Comparison of ENCODE assay signal across 9 cellular contexts in the genomic region with DNA sequence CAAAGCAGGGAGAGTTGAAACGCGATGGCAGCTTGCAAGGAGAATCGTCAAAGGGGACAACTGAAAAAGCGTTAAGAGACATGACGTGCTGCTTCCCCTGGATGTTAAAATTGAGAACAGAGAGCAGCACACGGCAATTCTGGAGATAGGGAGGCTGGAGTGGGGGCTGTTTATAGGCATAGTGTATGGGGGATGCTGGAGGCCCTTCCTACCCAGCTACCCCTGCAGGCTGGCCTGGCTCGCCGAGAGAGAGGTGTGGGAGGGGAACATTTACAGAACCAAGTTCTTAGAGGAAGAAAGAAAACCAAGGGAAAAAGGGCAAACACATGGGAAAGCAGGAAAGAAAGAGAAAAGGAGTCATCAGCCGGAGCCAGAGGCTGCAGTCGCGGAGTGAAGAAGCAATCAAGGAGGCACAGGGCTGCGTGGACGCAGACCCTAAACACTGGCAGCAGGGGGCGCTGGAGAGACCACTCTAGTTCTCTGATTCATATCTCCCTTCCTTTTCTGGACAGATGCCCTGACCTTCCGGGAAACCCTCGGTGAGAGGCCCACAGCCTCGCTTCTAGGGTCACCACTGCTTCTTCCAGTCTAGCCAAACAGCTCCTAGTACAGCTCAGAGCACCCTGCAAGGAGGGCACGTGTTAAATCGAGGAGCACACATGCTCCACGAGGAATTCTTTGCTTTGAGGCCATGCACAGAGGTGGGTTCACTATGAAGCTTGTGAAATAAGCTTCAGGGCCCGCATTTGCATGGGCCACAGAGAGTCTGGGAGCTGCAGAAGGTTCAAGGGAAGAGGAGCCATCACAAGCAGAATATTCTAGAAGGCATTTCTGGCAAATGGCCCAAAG. TPM values are rescaled to one million over a fixed set of nuclear protein-coding genes. Genes with fewer than 3 reads are reported as not detected.
DNase-seq lines count a peak whose midpoint lies in the region; ATAC-seq, FAIRE-seq and TF ChIP-seq lines count a peak whose summit lies in the region.
"Had no signal": no experiment of that assay in that cellular context is flagged by ENCODE, and none has a peak within 500 bp of the region (broad histone marks: within the 10 kb centered on the region; RNA-seq: fewer than 3 reads in every experiment).

No MANE protein-coding gene starts in this region.

- H3K36me3 ChIP-seq in BE2C (no peaks in the 10 kb centered on the region), GM12878 (ENCODE audit: control insufficient read depth in 2 of 2, insufficient read depth in 2 of 2, low read length in 1 of 2) (no peaks in the 10 kb centered on the region), liver (ENCODE audit: control insufficient read depth in 4 of 4, insufficient read depth in 3 of 4, low read depth in 1 of 4, low read length in 3 of 4) (no peaks in the 10 kb centered on the region)

- intact Hi-C loops in GM12878 (cut with micrococcal nuclease; ENCODE audit: unreplicated experiment) = no loop called here

- DNase-seq in BE2C (peak; percentile 10), GM19240 (ENCODE audit: insufficient read length, low spot score) (peak; percentile 49), NAMALWA (ENCODE audit: low spot score) (peak; percentile 47), GM12878 (ENCODE audit: low read depth, low spot score) (no peak), ureter (ENCODE audit: low spot score) (peak; percentile 58), NCI-H128 (lab: John Stamatoyannopoulos, UW; ENCODE audit: unreplicated experiment) (no peak)

- no peak for TF ChIP-seq EP300 in GM12878 (IDR thresholded peaks at IDR 0.05; ENCODE audit: borderline replicate concordance in 1 of 2, control insufficient read depth in 1 of 2, low read depth in 2 of 2, low read length in 2 of 2)

- RAD21 ChIA-PET in GM12878 (lab: Charles Lee; ENCODE audit: unreplicated experiment) = no interaction called here

- in situ Hi-C loops in GM12878 (cut with MboI) = no loop called here

- H2AFZ ChIP-seq in GM12878 (ENCODE audit: control insufficient read depth, low read depth, low read length) = no peak overlapping the region

- H3K4me2 ChIP-seq in GM12878 (ENCODE audit: control insufficient read depth, insufficient read depth) = no peak overlapping the region

- H3K9me3 ChIP-seq in BE2C (no peaks in the 10 kb centered on the region), GM12878 (replicated peaks; ENCODE audit: control insufficient read depth, insufficient read depth, low read length) (no peaks in the 10 kb centered on the region; the same call in 2 of the 3 replicates), liver (ENCODE audit: control insufficient read depth in 4 of 4, low read length in 3 of 4) (no peaks in the 10 kb centered on the region)

- peak; percentile 22; the same call in 1 of the 2 replicates for TF ChIP-seq CTCF in BE2C (IDR thresholded peaks at IDR 0.05; ENCODE audit: low read depth, low read length)
- peak in 2 of 3 experiments; percentile 28 to 41; a peak in 3 of 6 replicates for TF ChIP-seq CTCF in GM12878 (IDR thresholded peaks at IDR 0.05 in 2 of 3, conservative IDR thresholded peaks at IDR 0.05 in 1 of 3; ENCODE audit: control insufficient read depth in 2 of 3, extremely low read depth in 1 of 3, insufficient read depth in 1 of 3, low read depth in 3 of 3, low read length in 3 of 3)
- TF ChIP-seq CTCF in liver (IDR thresholded peaks at IDR 0.05; ENCODE audit: low read depth, low read length, missing input control) = peak; percentile 37

- ATAC-seq in GM12878 (no peak), HG02970 (IDR thresholded peaks at IDR 0.05; ENCODE audit: low FRiP score, unreplicated experiment) (no peak)

- 42% methylated on average over 17 of the region's 21 CpGs for WGBS in GM12878 (ENCODE audit: insufficient coverage, insufficient replicate concordance, low lambda C conversion rate, missing lambda C conversion rate)
- WGBS in liver = 62% methylated on average over 21 of the region's 21 CpGs

- POLR2A ChIA-PET in GM12878 (lab: Charles Lee) = no interaction called here

- no peak overlapping the region for H3K9ac ChIP-seq in GM12878 (ENCODE audit: control insufficient read depth, insufficient read depth, low read length)
- H3K9ac ChIP-seq in liver (ENCODE audit: low read depth in 1 of 2, low read length in 2 of 2) = no peak overlapping the region

- H3K27me3 ChIP-seq in BE2C (no peaks in the 10 kb centered on the region), GM12878 (replicated peaks in 1 of 2; ENCODE audit: control insufficient read depth in 2 of 2, insufficient read depth in 2 of 2, low read length in 1 of 2) (peaks cover 0 to 2% of the 10 kb centered on the region in 2 experiments; a peak in 1 of 4 replicates), liver (ENCODE audit: control insufficient read depth in 4 of 4, insufficient read depth in 4 of 4, low read length in 3 of 4) (peaks cover 0 to 3% (median 0%) of the 10 kb centered on the region in 4 donors)

- no peak for TF ChIP-seq POLR2A in GM12878 (IDR thresholded peaks at IDR 0.05; ENCODE audit: low read depth, low read length)

- BruUV-seq in GM12878 (replicated peaks; lab: Mats Ljungman, UMichigan) = no TSS peak

- no peak for FAIRE-seq in GM12878 (lab: Jason Lieb, UNC)

- TF ChIP-seq RAD21 in GM12878 (IDR thresholded peaks at IDR 0.05; ENCODE audit: insufficient read depth, low read depth, low read length) (no peak), liver (IDR thresholded peaks at IDR 0.05) (no peak)

- H3K4me1 ChIP-seq in BE2C (no peaks in the 10 kb centered on the region), GM12878 (ENCODE audit: control insufficient read depth, insufficient read depth, low read length) (no peaks in the 10 kb centered on the region), liver (ENCODE audit: control insufficient read depth in 4 of 4, insufficient read depth in 4 of 4, low read length in 3 of 4) (no peaks in the 10 kb centered on the region)

- H3K27ac ChIP-seq in GM12878 (ENCODE audit: control insufficient read depth, insufficient read depth) = no peak overlapping the region
- H3K27ac ChIP-seq in liver (ENCODE audit: low read depth in 1 of 2, low read length in 2 of 2) = no peak overlapping the region
- H3K27ac ChIP-seq: HL-60 had no signal

- SMC1A ChIA-PET in GM12878 (lab: Charles Lee; ENCODE audit: uncharacterized antibody, unreplicated experiment) = no interaction called here

- no peaks in the 10 kb centered on the region for H3K79me2 ChIP-seq in GM12878 (ENCODE audit: control insufficient read depth, insufficient read depth, low read length)

- CTCF ChIA-PET in GM12878 (lab: Yijun Ruan, JAX) = no interaction called here

- no peaks in the 10 kb centered on the region for H4K20me1 ChIP-seq in GM12878 (ENCODE audit: control insufficient read depth, insufficient read depth)

- no peak overlapping the region for H3K4me3 ChIP-seq in BE2C (ENCODE audit: low read depth, low read length)
- H3K4me3 ChIP-seq in GM12878 = no peak overlapping the region
- no peak overlapping the region for H3K4me3 ChIP-seq in liver (ENCODE audit: low read depth in 1 of 3, low read length in 3 of 3)

TF ChIP-seq in GM12878, 131 proteins besides CTCF, POLR2A, EP300 and RAD21:
- TF ChIP-seq ETV6 (conservative IDR thresholded peaks at IDR 0.05 in 1 of 2, IDR thresholded peaks at IDR 0.05 in 1 of 2; ENCODE audit: borderline replicate concordance in 1 of 2, low read depth in 1 of 2) = peak in 1 of 2 experiments; percentile 45; a peak in 1 of 4 replicates
- TF ChIP-seq WRNIP1 (IDR thresholded peaks at IDR 0.05; ENCODE audit: borderline replicate concordance, low read depth, low read length) = no peak

TF ChIP-seq in liver, 16 proteins besides CTCF, POLR2A, EP300 and RAD21:
- TF ChIP-seq, protein P1, sequence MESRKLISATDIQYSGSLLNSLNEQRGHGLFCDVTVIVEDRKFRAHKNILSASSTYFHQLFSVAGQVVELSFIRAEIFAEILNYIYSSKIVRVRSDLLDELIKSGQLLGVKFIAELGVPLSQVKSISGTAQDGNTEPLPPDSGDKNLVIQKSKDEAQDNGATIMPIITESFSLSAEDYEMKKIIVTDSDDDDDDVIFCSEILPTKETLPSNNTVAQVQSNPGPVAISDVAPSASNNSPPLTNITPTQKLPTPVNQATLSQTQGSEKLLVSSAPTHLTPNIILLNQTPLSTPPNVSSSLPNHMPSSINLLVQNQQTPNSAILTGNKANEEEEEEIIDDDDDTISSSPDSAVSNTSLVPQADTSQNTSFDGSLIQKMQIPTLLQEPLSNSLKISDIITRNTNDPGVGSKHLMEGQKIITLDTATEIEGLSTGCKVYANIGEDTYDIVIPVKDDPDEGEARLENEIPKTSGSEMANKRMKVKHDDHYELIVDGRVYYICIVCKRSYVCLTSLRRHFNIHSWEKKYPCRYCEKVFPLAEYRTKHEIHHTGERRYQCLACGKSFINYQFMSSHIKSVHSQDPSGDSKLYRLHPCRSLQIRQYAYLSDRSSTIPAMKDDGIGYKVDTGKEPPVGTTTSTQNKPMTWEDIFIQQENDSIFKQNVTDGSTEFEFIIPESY (IDR thresholded peaks at IDR 0.05) = no peak
- no peak for TF ChIP-seq FOXA2 (IDR thresholded peaks at IDR 0.05)

RNA-seq across cellular contexts. Expression of a gene that starts 55.6 kb away (rescaled TPM):
- polyA plus RNA-seq in BE2C (2012; ENCODE audit: insufficient read depth, insufficient read length, low read depth) = not detected
- total RNA-seq in GM12878 (2013; cell fraction: nucleolus; rRNA removed) = not detected in 2 replicates
- total RNA-seq in GM12878 (2014; rRNA removed) = under 0.01 TPM in 1 of 2 replicates, not detected in the other
- total RNA-seq in GM12878 (2014; rRNA removed; fragmentation: Illumina TruSeq; extraction: Trizol) = 0.04 and 0.05 TPM in 2 replicates
- 0.03 TPM in 1 of 2 replicates, not detected in the other for total RNA-seq in GM12878 (2021)
- not detected for polyA plus RNA-seq in GM12878 (2011; ENCODE audit: low read depth)
- polyA plus RNA-seq in GM12878 (2011; rRNA removed) = 0.04 and 0.07 TPM in 2 replicates
- polyA plus RNA-seq in GM12878 (2011; cell fraction: cytosol; rRNA removed) = 0.02 and 0.03 TPM in 2 replicates
- 0.01 and 0.03 TPM in 2 replicates for polyA plus RNA-seq in GM12878 (2011; cell fraction: nucleus; rRNA removed)
- polyA plus RNA-seq in GM12878 (2012) = not detected in 2 replicates
- 0.01 TPM in 1 of 2 replicates, not detected in the other for polyA plus RNA-seq in GM12878 (2014; fragmentation: Illumina TruSeq; extraction: Trizol)
- polyA plus RNA-seq in GM12878 (2014; fragmentation: Nextera tagmentation; extraction: Ambion mirVana) = under 1 TPM in 1 of 2 experiments, not detected in 1; 0.02 TPM
- 0.04 TPM in 1 of 2 replicates, not detected in the other for polyA plus RNA-seq in GM12878 (2014; rRNA removed)
- under 1 TPM in 1 of 2 experiments, not detected in 1; 0.03 TPM for polyA plus RNA-seq in GM12878 (2016; fragmentation: Nextera tagmentation; extraction: Ambion mirVana)
- polyA minus RNA-seq in GM12878 (2011; rRNA and poly(A)+ RNA removed) = 0.05 TPM in 1 of 2 replicates, not detected in the other
- not detected in 2 replicates for polyA minus RNA-seq in GM12878 (2011; cell fraction: cytosol; rRNA and poly(A)+ RNA removed)
- not detected in 2 replicates for polyA minus RNA-seq in GM12878 (2011; cell fraction: nucleus; rRNA and poly(A)+ RNA removed)
- not detected for total RNA-seq in liver
- polyA plus RNA-seq in liver = not detected
- total RNA-seq in ureter = not detected

Comparison
In these comparisons a context has a peak if more than half of its experiments do, and no peak if none do; other contexts are left out.
1. DNase-seq: peak in BE2C (single experiment), GM19240 (single experiment), NAMALWA (single experiment) and ureter (single experiment); none in GM12878 (single experiment) and NCI-H128 (single experiment).
2. Peak in every context shown above with its lines, with median percentiles within 50 percentile points of each other: CTCF ChIP-seq.